Comparison of ENCODE assay signal across 15 cellular contexts in genomic region chr6:122735618-122736017, GRCh38. TPM values are rescaled to one million over a fixed set of nuclear protein-coding genes. Genes with fewer than 3 reads are reported as not detected.
A peak's percentile ranks its signal among the peaks of the same experiment; 100 is the strongest.
DNase-seq lines count a peak whose midpoint lies in the region; ATAC-seq and TF ChIP-seq lines count a peak whose summit lies in the region.
"Had no signal": no experiment of that assay in that cellular context is flagged by ENCODE, and none has a peak within 500 bp of the region (broad histone marks: within the 10 kb centered on the region; RNA-seq: fewer than 3 reads in every experiment).

No MANE protein-coding gene starts in this region.

- no peaks in the 10 kb centered on the region for H3K27me3 ChIP-seq in mammary epithelial cell (ENCODE audit: insufficient read depth, low read length)
- H3K27me3 ChIP-seq in trophoblast cell (ENCODE audit: insufficient read depth, low read length) = no peaks in the 10 kb centered on the region
- H3K27me3 ChIP-seq in CD8-positive, alpha-beta memory T cell (ENCODE audit: insufficient read depth, low read length, poor library complexity, severe bottlenecking) = no peaks in the 10 kb centered on the region

- DNase-seq in NCI-H1105 (lab: John Stamatoyannopoulos, UW) = peak; percentile 74
- DNase-seq in NCI-H2196 (lab: John Stamatoyannopoulos, UW; ENCODE audit: unreplicated experiment) = peak; percentile 68
- DNase-seq in mammary epithelial cell = peak; percentile 95
- DNase-seq in trophoblast cell = peak; percentile 66 to 81
- DNase-seq in foreskin melanocyte = no peak
- DNase-seq in activated naive CD4-positive, alpha-beta T cell (lab: John Stamatoyannopoulos, UW) = no peak
- DNase-seq in CD8-positive, alpha-beta memory T cell = no peak
- DNase-seq: hypothalamus; occipital lobe; stimulated activated CD4-positive, alpha-beta T cell treated with anti-CD3 and anti-CD28 coated beads, Interleukin-12 subunit alpha, Interleukin-12 subunit beta, amount 100 ng/mL, for 4 hours; T-helper 1 cell; tibial artery had no signal

- H3K14ac ChIP-seq in trophoblast cell (ENCODE audit: low read length) = no peak overlapping the region

- no peak overlapping the region for H2BK5ac ChIP-seq in trophoblast cell (ENCODE audit: low read depth, low read length, poor library complexity)

- H3K4me2 ChIP-seq in mammary epithelial cell (ENCODE audit: insufficient read depth, low read depth, low read length) = peak overlapping the region; percentile 65
- H3K4me2 ChIP-seq in trophoblast cell (ENCODE audit: low read length) = no peak overlapping the region

- H3K27me3 Mint-ChIP-seq in CD8-positive, alpha-beta memory T cell = peaks cover 0 to 7% of the 10 kb centered on the region in 2 donors

- H3K36me3 ChIP-seq in mammary epithelial cell (ENCODE audit: insufficient read depth, low read length) (no peaks in the 10 kb centered on the region), trophoblast cell (ENCODE audit: control insufficient read depth in 1 of 2, insufficient read depth in 2 of 2, low read length in 2 of 2) (no peaks in the 10 kb centered on the region)
- H3K36me3 ChIP-seq in CD8-positive, alpha-beta memory T cell (ENCODE audit: insufficient read depth, low read length) = no peaks in the 10 kb centered on the region
- H3K36me3 ChIP-seq: tibial artery had no signal

- H3K27ac ChIP-seq in mammary epithelial cell (ENCODE audit: insufficient read depth, low read depth, low read length) (peak overlapping the region; percentile 86), trophoblast cell (ENCODE audit: low read depth, low read length) (no peak overlapping the region)
- H3K27ac ChIP-seq in CD8-positive, alpha-beta memory T cell (ENCODE audit: low read depth, low read length) = no peak overlapping the region
- H3K27ac ChIP-seq: tibial artery had no signal

- dilution Hi-C loops in mammary epithelial cell (cut with HindIII; ENCODE audit: low sequenced_read_pairs) = no loop called here

- no peak overlapping the region for H3K23ac ChIP-seq in trophoblast cell (ENCODE audit: low read length)

- no peak overlapping the region for H4K91ac ChIP-seq in trophoblast cell (ENCODE audit: low read depth, low read length)

- peak overlapping the region; percentile 71 for H2AFZ ChIP-seq in mammary epithelial cell (ENCODE audit: low read depth, low read length)
- H2AFZ ChIP-seq in trophoblast cell (ENCODE audit: insufficient read depth, low read length, poor library complexity) = no peak overlapping the region

- H3K4me1 ChIP-seq in mammary epithelial cell (ENCODE audit: insufficient read depth, low read length) = peaks cover 14% of the 10 kb centered on the region
- H3K4me1 ChIP-seq in trophoblast cell (ENCODE audit: control insufficient read depth in 1 of 2, insufficient read depth in 2 of 2, low read length in 2 of 2) = peaks cover 0 to 2% of the 10 kb centered on the region in 2 experiments
- H3K4me1 ChIP-seq in CD8-positive, alpha-beta memory T cell (ENCODE audit: insufficient read depth, low read length) = no peaks in the 10 kb centered on the region
- H3K4me1 ChIP-seq: tibial artery had no signal

- no peak overlapping the region for H2AK5ac ChIP-seq in trophoblast cell (ENCODE audit: low read length)

- 12% methylated on average over 3 of the region's 3 CpGs for WGBS in mammary epithelial cell (ENCODE audit: low coverage, missing lambda C conversion rate)
- no CpG with 5 or more reads among the region's 3 CpGs for WGBS in trophoblast cell (ENCODE audit: extremely low coverage, insufficient coverage, insufficient read length)

- no peak overlapping the region for H2BK12ac ChIP-seq in trophoblast cell (ENCODE audit: low read length)

- no peaks in the 10 kb centered on the region for H4K20me1 ChIP-seq in mammary epithelial cell (ENCODE audit: insufficient read depth, low read length)

- in situ Hi-C loops in mammary epithelial cell (cut with MboI; ENCODE audit: low sequenced_read_pairs in 2 of 2) = loop anchor here in 1 of 2 donors (5.0 kb wide), 1 partner anchor 102 kb away; no protein-coding TSS in a partner anchor

- H4K12ac ChIP-seq in trophoblast cell (ENCODE audit: low read depth, low read length) = no peak overlapping the region

- no peak overlapping the region for H3K18ac ChIP-seq in trophoblast cell (ENCODE audit: low read length)

- no peak overlapping the region for H4K8ac ChIP-seq in trophoblast cell (ENCODE audit: low read depth, low read length)

- H3K79me2 ChIP-seq in mammary epithelial cell (ENCODE audit: insufficient read depth, low read length) = no peaks in the 10 kb centered on the region
- H3K79me2 ChIP-seq in trophoblast cell (ENCODE audit: control insufficient read depth, insufficient read depth, low read length, poor library complexity) = no peaks in the 10 kb centered on the region

- H3K4me3 ChIP-seq in mammary epithelial cell (replicated peaks in 1 of 3; ENCODE audit: insufficient read depth in 1 of 3, low read depth in 2 of 3, low read length in 3 of 3) (no peak overlapping the region), trophoblast cell (ENCODE audit: low read depth, low read length) (no peak overlapping the region)
- no peak overlapping the region for H3K4me3 ChIP-seq in CD8-positive, alpha-beta memory T cell (ENCODE audit: low read length)
- H3K4me3 ChIP-seq: lung, tibial artery had no signal

- no peaks in the 10 kb centered on the region for H3K36me3 Mint-ChIP-seq in CD8-positive, alpha-beta memory T cell

- BruUV-seq in mammary epithelial cell (replicated peaks; lab: Mats Ljungman, UMichigan) = no TSS peak

- H3K27ac Mint-ChIP-seq in CD8-positive, alpha-beta memory T cell = no peak overlapping the region

- H3K9ac ChIP-seq in mammary epithelial cell (ENCODE audit: insufficient read depth, low read length) (peak overlapping the region; percentile 48), trophoblast cell (ENCODE audit: low read length) (no peak overlapping the region)

- no peaks in the 10 kb centered on the region for H3K4me1 Mint-ChIP-seq in CD8-positive, alpha-beta memory T cell

- peaks cover 0 to 3% (median 0%) of the 10 kb centered on the region in 5 donors for H3K9me3 Mint-ChIP-seq in CD8-positive, alpha-beta memory T cell

- ATAC-seq in HG03045 (IDR thresholded peaks at IDR 0.05; ENCODE audit: unreplicated experiment) = no peak

- intact Hi-C loops in mammary epithelial cell (cut with micrococcal nuclease) = loop anchor here (2.0 kb wide), 1 partner anchor 63 kb away; no protein-coding TSS in a partner anchor

- no peak overlapping the region for H3K4ac ChIP-seq in trophoblast cell (ENCODE audit: low read depth, low read length)

- H3K9me3 ChIP-seq in mammary epithelial cell (replicated peaks; ENCODE audit: insufficient read depth, low read length) (no peaks in the 10 kb centered on the region), trophoblast cell (ENCODE audit: insufficient read depth, low read depth, low read length) (peaks cover 1% of the 10 kb centered on the region)
- H3K9me3 ChIP-seq in CD8-positive, alpha-beta memory T cell (ENCODE audit: low read length) = no peaks in the 10 kb centered on the region
- H3K9me3 ChIP-seq: tibial artery had no signal

- CTCF ChIA-PET in mammary epithelial cell (lab: Charles Lee; ENCODE audit: low non-redundant PET) = interaction anchor here (0.7 kb wide), 1 partner anchor 9 kb away, joined by 3 read pairs; no protein-coding TSS in a partner anchor
- CTCF ChIA-PET in CD8-positive, alpha-beta memory T cell (lab: Charles Lee) = no interaction called here

- peaks cover 1% of the 10 kb centered on the region for H3K79me1 ChIP-seq in trophoblast cell (ENCODE audit: low read length)

- no peak overlapping the region for H2BK120ac ChIP-seq in trophoblast cell (ENCODE audit: insufficient read depth, low read length, poor library complexity)

- no peak for TF ChIP-seq CTCF in mammary epithelial cell (conservative IDR thresholded peaks at IDR 0.05 in 1 of 2, IDR thresholded peaks at IDR 0.05 in 1 of 2; ENCODE audit: extremely low read depth in 1 of 2, insufficient read depth in 1 of 2, low read depth in 1 of 2, low read length in 2 of 2)

- no peak overlapping the region for H3K4me3 Mint-ChIP-seq in CD8-positive, alpha-beta memory T cell

- POLR2A ChIA-PET in CD8-positive, alpha-beta memory T cell (lab: Charles Lee) = no interaction called here

RNA-seq across cellular contexts. Expression of gene FABP7, which starts 43.9 kb away (rescaled TPM):
- not detected for total RNA-seq in mammary epithelial cell
- polyA plus RNA-seq in mammary epithelial cell = not detected
- polyA minus RNA-seq in mammary epithelial cell = not detected
- polyA plus RNA-seq in trophoblast cell (2013) = 2.8 and 3.3 TPM in 2 replicates
- not detected for total RNA-seq in CD8-positive, alpha-beta memory T cell
- polyA plus RNA-seq in CD8-positive, alpha-beta memory T cell = not detected
- total RNA-seq: LHCN-M2 had no signal

RNA-seq across cellular contexts. Expression of gene SMPDL3A, which starts 53.4 kb away (rescaled TPM):
- total RNA-seq in mammary epithelial cell = 1 to 10 TPM; 4.5 to 7.3 TPM
- 4.8 TPM for polyA plus RNA-seq in mammary epithelial cell
- polyA minus RNA-seq in mammary epithelial cell = 0.78 TPM
- polyA plus RNA-seq in trophoblast cell (2013) = 17.2 and 19.3 TPM in 2 replicates
- under 1 TPM; 0.16 to 0.24 TPM for total RNA-seq in CD8-positive, alpha-beta memory T cell
- polyA plus RNA-seq in CD8-positive, alpha-beta memory T cell = not detected

Comparison
In these comparisons a context has a peak if more than half of its experiments do, and no peak if none do; other contexts are left out.
1. DNase-seq: peak in NCI-H1105 (single experiment), NCI-H2196 (single experiment), mammary epithelial cell (single experiment) and trophoblast cell (2 of 2); none in foreskin melanocyte (single experiment), activated naive CD4-positive, alpha-beta T cell (0 of 4) and CD8-positive, alpha-beta memory T cell (0 of 5).
2. RNA of gene SMPDL3A, which starts 53.4 kb away (total RNA-seq): 4.5 to 7.3 TPM in mammary epithelial cell; 0.16 to 0.24 TPM in CD8-positive, alpha-beta memory T cell; every median in the first group is over 4 times any median in the second.